Comparison of ENCODE assay signal across 1 cellular context in genomic region chr20:43716757-43717615, GRCh38.
TF ChIP-seq lines count a peak whose summit lies in the region.

No MANE protein-coding gene starts in this region.

TF ChIP-seq in H1, 55 proteins besides CTCF, POLR2A, EP300 and RAD21:
- peak; percentile 26; the same call in 1 of the 2 replicates for TF ChIP-seq POLR2AphosphoS5 (IDR thresholded peaks at IDR 0.05; ENCODE audit: low read depth, low read length)
- TF ChIP-seq GABPA (IDR thresholded peaks at IDR 0.05; ENCODE audit: borderline replicate concordance, insufficient read depth, low read length): no peak
